ENCODE assay signal across 8 cellular contexts in genomic region chrX:154458116-154458953, GRCh38. TPM values are rescaled to one million over a fixed set of nuclear protein-coding genes. Genes with fewer than 3 reads are reported as not detected.
A peak's percentile ranks its signal among the peaks of the same experiment; 100 is the strongest.
DNase-seq lines count a peak whose midpoint lies in the region; ATAC-seq and TF ChIP-seq lines count a peak whose summit lies in the region.

Gene PLXNA3 (plus strand): TSS chrX:154458281. CDS start chrX:154460184, 1,903 bp downstream.

- intact Hi-C loops in left colon (cut with DNase I, micrococcal nuclease), result no loop called here

- peaks cover 17% of the 10 kb centered on the region for H3K27me3 ChIP-seq in WERI-Rb-1 (ENCODE audit: insufficient read depth, low read depth, severe bottlenecking)

- H3K4me3 ChIP-seq in WERI-Rb-1 (ENCODE audit: low read depth, low read length), result peak within 1 kb of the TSS; percentile 74

- peaks cover 30% of the 10 kb centered on the region for H3K36me3 ChIP-seq in WERI-Rb-1

- ATAC-seq in GM19043 (IDR thresholded peaks at IDR 0.05; ENCODE audit: low read depth, unreplicated experiment) (peak; percentile 47), HG03520 (IDR thresholded peaks at IDR 0.05; ENCODE audit: unreplicated experiment) (peak; percentile 37), left colon (peak; percentile 63)

- TF ChIP-seq CTCF in WERI-Rb-1 (IDR thresholded peaks at IDR 0.05; ENCODE audit: low read depth, low read length), result no peak

- peaks cover 6% of the 10 kb centered on the region for H3K9me3 ChIP-seq in WERI-Rb-1 (ENCODE audit: severe bottlenecking)

- DNase-seq in AG08395 (ENCODE audit: low spot score) (peak; percentile 60), WERI-Rb-1 (peak; percentile 55), left colon (peak in 1 of 2 donors; percentile 64), SIG-M5 treated with dmso at 0.1 percent for 504 hours (lab: John Stamatoyannopoulos, UW; ENCODE audit: unreplicated experiment) (no peak)
- peak; percentile 62 for DNase-seq in central memory CD4-positive, alpha-beta T cell
- DNase-seq in stimulated activated CD4-positive, alpha-beta T cell treated with anti-CD3 and anti-CD28 coated beads, Interleukin-2, amount 100 ng/mL, for 4 hours (ENCODE audit: low read depth), result peak; percentile 40

- peak within 1 kb of the TSS; percentile 67 for H3K27ac ChIP-seq in WERI-Rb-1

RNA-seq across cellular contexts. Expression of gene PLXNA3, which starts in this region (rescaled TPM):
- total RNA-seq in left colon, result 10 to 100 TPM; 48.9 to 68.2 TPM
